In genomic region chr20:1576003-1576402, GRCh38 we compare ENCODE assay signal across 14 cellular contexts. TPM values are rescaled to one million over a fixed set of nuclear protein-coding genes. Genes with fewer than 3 reads are reported as not detected.
"Had no signal": no experiment of that assay in that cellular context is flagged by ENCODE, and none has a peak within 500 bp of the region (broad histone marks: within the 10 kb centered on the region; RNA-seq: fewer than 3 reads in every experiment).

No MANE protein-coding gene starts in this region.

RNA-seq across cellular contexts. Expression of gene SIRPD, which starts 18.5 kb away (rescaled TPM):
- total RNA-seq: activated B cell treated with CpG ODN at 0.5 μM for 24 hours, esophagus muscularis mucosa, kidney epithelial cell, neural crest cell, renal cortical epithelial cell, sciatic nerve, SK-MEL-5, smooth muscle cell, temporal lobe, transverse colon had no signal
- polyA plus RNA-seq: aorta; heart left ventricle; naive thymus-derived CD4-positive, alpha-beta T cell; smooth muscle cell; stomach had no signal

RNA-seq across cellular contexts. Expression of gene SIRPB1, which starts 43.8 kb away (rescaled TPM):
- total RNA-seq: temporal lobe had no signal
